8 cellular contexts compared by ENCODE assay signal in genomic region chr12:68745904-68746571, GRCh38. TPM values are rescaled to one million over a fixed set of nuclear protein-coding genes. Genes with fewer than 3 reads are reported as not detected.
DNase-seq lines count a peak whose midpoint lies in the region; ATAC-seq and TF ChIP-seq lines count a peak whose summit lies in the region.

SLC35E3 (plus strand) TSS chr12:68746176; CDS start chr12:68746378, 202 bp downstream.

- no peaks in the 10 kb centered on the region for H3K9me2 ChIP-seq in PC-9 (ENCODE audit: insufficient read depth)

- intact Hi-C loops in PC-9 (cut with micrococcal nuclease; ENCODE audit: unreplicated experiment): loop anchor here (1.0 kb wide), 1 partner anchor 61 kb away; no protein-coding TSS in a partner anchor
- intact Hi-C loops in esophagus squamous epithelium (cut with DNase I): no loop called here

- whole genome bisulfite sequencing in esophagus squamous epithelium, 2 donors: 0% methylated on average over 3 to 37 of the region's 52 CpGs

- in situ Hi-C loops in KBM-7 (cut with MboI; ENCODE audit: low pct_unique_long_range_greater_than_20kb, low sequenced_read_pairs): no loop called here

- H3K27me3 ChIP-seq in PC-9 (ENCODE audit: insufficient read depth, low read depth): no peaks in the 10 kb centered on the region
- no peaks in the 10 kb centered on the region for H3K27me3 ChIP-seq in esophagus squamous epithelium

- ATAC-seq in GM21717 (IDR thresholded peaks at IDR 0.05; ENCODE audit: unreplicated experiment): peak; percentile 97

- peak within 1 kb of the TSS; percentile 90 for H2AFZ ChIP-seq in PC-9

- H3K4me2 ChIP-seq in PC-9: peak within 1 kb of the TSS; percentile 96

- TF ChIP-seq CTCF in PC-9 (conservative IDR thresholded peaks at IDR 0.05): no peak
- TF ChIP-seq CTCF in esophagus squamous epithelium (IDR thresholded peaks at IDR 0.05): peak in 2 of 6 experiments; percentile 2 to 19

- no TSS peak for BruUV-seq in PC-9 (replicated peaks; lab: Mats Ljungman, UMichigan)

- H3K79me2 ChIP-seq in PC-9 (ENCODE audit: low read depth): peaks cover 14% of the 10 kb centered on the region; the same call in 1 of the 2 replicates

- peaks cover 20% of the 10 kb centered on the region; the same call in 1 of the 2 replicates for H3F3A ChIP-seq in PC-9 (ENCODE audit: insufficient read depth, low read depth)

- H3K4me1 ChIP-seq in PC-9 (replicated peaks; ENCODE audit: insufficient read depth): peaks cover 17% of the 10 kb centered on the region
- H3K4me1 ChIP-seq in esophagus squamous epithelium: peaks cover 10 to 33% (median 14%) of the 10 kb centered on the region in 3 donors

- H3K36me3 ChIP-seq in PC-9 (ENCODE audit: low read depth) (peaks cover 6% of the 10 kb centered on the region; the same call in 1 of the 2 replicates), esophagus squamous epithelium (peaks cover 0 to 38% (median 0%) of the 10 kb centered on the region in 3 donors)

- DNase-seq in DMS53 (lab: John Stamatoyannopoulos, UW): peak; percentile 98
- peak; percentile 94 for DNase-seq in KBM-7
- peak; percentile 80 to 90 for DNase-seq in PC-9
- peak; percentile 94 to 95 for DNase-seq in activated T-cell treated with anti-CD3 and anti-CD28 coated beads, Interleukin-2, amount 50 U/mL, for 48 hours
- DNase-seq in esophagus squamous epithelium (lab: John Stamatoyannopoulos, UW): peak; percentile 61
- peak; percentile 96 for DNase-seq in myocyte (ENCODE audit: low read depth)
- DNase-seq in stimulated activated CD8-positive, alpha-beta memory T cell treated with anti-CD3 and anti-CD28 coated beads, Interleukin-7, amount 100 ng/mL, for 4 hours (ENCODE audit: low read depth in 2 of 2): peak; percentile 76 to 90

- no peaks in the 10 kb centered on the region for H3K9me3 ChIP-seq in PC-9 (ENCODE audit: insufficient read depth, low read depth)
- no peaks in the 10 kb centered on the region for H3K9me3 ChIP-seq in esophagus squamous epithelium

- H3K27ac ChIP-seq in PC-9 (peak within 1 kb of the TSS; percentile 23; the same call in 1 of the 2 replicates), esophagus squamous epithelium (peak within 1 kb of the TSS; percentile 83 to 91 (median 89))

- no peaks in the 10 kb centered on the region for H4K20me1 ChIP-seq in PC-9 (ENCODE audit: insufficient read depth)

- TF ChIP-seq POLR2A in esophagus squamous epithelium (IDR thresholded peaks at IDR 0.05): peak in 3 of 4 donors; percentile 49 to 87 (median 68)

- H3K4me3 ChIP-seq in PC-9 (peak within 1 kb of the TSS; percentile 77), esophagus squamous epithelium (peak within 1 kb of the TSS; percentile 59 to 93 (median 88))

- CTCF ChIA-PET in PC-9 (lab: Charles Lee): no interaction called here

- POLR2A ChIA-PET in PC-9 (lab: Charles Lee; ENCODE audit: unreplicated experiment): interaction anchor here (0.5 to 0.8 kb wide), 3 partner anchors 11 to 1077 kb away, joined by 4 to 7 read pairs (median 6); no protein-coding TSS in a partner anchor

RNA-seq across cellular contexts. Expression of gene SLC35E3, which starts in this region (rescaled TPM):
- total RNA-seq in PC-9 (2021) (8.9 and 10.7 TPM in 2 replicates), esophagus squamous epithelium (1 to 10 TPM; 2.2 to 8.5 (median 4.6) TPM), myocyte (3.0 and 4.2 TPM in 2 replicates)
- 12.9 TPM for polyA plus RNA-seq in myocyte (2012)

Comparison
In these comparisons a context has a peak if more than half of its experiments do, and no peak if none do; other contexts are left out.
1. Peak in every context shown above with its lines: DNase-seq, ATAC-seq, H3K4me3 ChIP-seq and H3K27ac ChIP-seq.